ENCODE assay signal across 8 cellular contexts in genomic region chr10:23094786-23095403, GRCh38. TPM values are rescaled to one million over a fixed set of nuclear protein-coding genes. Genes with fewer than 3 reads are reported as not detected.
DNase-seq lines count a peak whose midpoint lies in the region; ATAC-seq and TF ChIP-seq lines count a peak whose summit lies in the region.

No MANE protein-coding gene starts in this region.

- no peak overlapping the region for H2AK5ac ChIP-seq in neuronal stem cell (ENCODE audit: low read depth, low read length)

- H3K9me2 ChIP-seq in OCI-LY1 (ENCODE audit: low read depth, low read length), result no peaks in the 10 kb centered on the region

- H2AFZ ChIP-seq in OCI-LY1 (ENCODE audit: low read length), result no peak overlapping the region
- H2AFZ ChIP-seq in neuronal stem cell (ENCODE audit: low read length), result peak overlapping the region; percentile 87

- intact Hi-C loops in left colon (cut with DNase I, micrococcal nuclease), result no loop called here

- H3K14ac ChIP-seq in neuronal stem cell (ENCODE audit: low read length), result no peak overlapping the region

- POLR2A ChIA-PET in BJ (lab: Charles Lee), result no interaction called here

- no peak overlapping the region for H3K4me2 ChIP-seq in OCI-LY1 (ENCODE audit: low read length)
- H3K4me2 ChIP-seq in neuronal stem cell (ENCODE audit: insufficient read depth, low read length, poor library complexity, severe bottlenecking), result no peak overlapping the region

- DNase-seq in BJ (ENCODE audit: low read depth) (no peak), dermis microvascular lymphatic vessel endothelial cell (ENCODE audit: low read depth in 2 of 2) (peak; percentile 41 to 52), neuronal stem cell (ENCODE audit: low spot score) (no peak), NCI-H524 (lab: John Stamatoyannopoulos, UW) (no peak), left colon (no peak), GDM1 (lab: John Stamatoyannopoulos, UW) (no peak)

- H3K36me3 ChIP-seq in BJ (ENCODE audit: control insufficient read depth, insufficient read depth, low read length) (no peaks in the 10 kb centered on the region), OCI-LY1 (ENCODE audit: insufficient read depth, low read length) (no peaks in the 10 kb centered on the region; the same call in 1 of the 2 replicates), neuronal stem cell (replicated peaks in 1 of 2; ENCODE audit: control insufficient read depth in 2 of 2, insufficient read depth in 2 of 2, low read length in 2 of 2) (no peaks in the 10 kb centered on the region)

- H3K23ac ChIP-seq in neuronal stem cell (ENCODE audit: low read depth, low read length, poor library complexity), result no peak overlapping the region

- no peak overlapping the region for H3K4ac ChIP-seq in neuronal stem cell (ENCODE audit: low read length)

- no peaks in the 10 kb centered on the region for H3K79me2 ChIP-seq in OCI-LY1 (ENCODE audit: insufficient read depth, low read length)

- no peak overlapping the region for H4K8ac ChIP-seq in neuronal stem cell (ENCODE audit: low read depth, low read length)

- H3F3A ChIP-seq in OCI-LY1 (ENCODE audit: insufficient read depth, low read length), result peaks cover 6% of the 10 kb centered on the region; the same call in 1 of the 2 replicates

- no peak overlapping the region for H3K9ac ChIP-seq in OCI-LY1 (ENCODE audit: low read length)
- no peak overlapping the region for H3K9ac ChIP-seq in neuronal stem cell (ENCODE audit: low read depth, low read length, poor library complexity)

- H3K4me1 ChIP-seq in OCI-LY1 (ENCODE audit: insufficient read depth, low read length, severe bottlenecking) (peaks cover 12% of the 10 kb centered on the region), neuronal stem cell (ENCODE audit: control insufficient read depth in 2 of 2, insufficient read depth in 1 of 2, low read depth in 1 of 2, low read length in 2 of 2) (peaks cover 7 to 8% of the 10 kb centered on the region in 2 donors)

- TF ChIP-seq CTCF in BJ (IDR thresholded peaks at IDR 0.05; ENCODE audit: insufficient read depth, low read depth, low read length) (no peak), OCI-LY1 (IDR thresholded peaks at IDR 0.05; ENCODE audit: low read length) (no peak)

- H4K20me1 ChIP-seq in OCI-LY1 (ENCODE audit: insufficient read depth, low read length), result no peaks in the 10 kb centered on the region

- ATAC-seq in HG03460 (IDR thresholded peaks at IDR 0.05; ENCODE audit: unreplicated experiment) (no peak), left colon (no peak)

- no peak overlapping the region for H2BK15ac ChIP-seq in neuronal stem cell (ENCODE audit: low read length)

- H3K27me3 ChIP-seq in BJ (ENCODE audit: control insufficient read depth, insufficient read depth, low read length), result no peaks in the 10 kb centered on the region
- H3K27me3 ChIP-seq in OCI-LY1 (ENCODE audit: insufficient read depth, low read length), result no peaks in the 10 kb centered on the region
- peaks cover 0 to 2% (median 0%) of the 10 kb centered on the region in 3 experiments for H3K27me3 ChIP-seq in neuronal stem cell (ENCODE audit: control insufficient read depth in 3 of 3, insufficient read depth in 3 of 3, low read depth in 1 of 3, low read length in 3 of 3)

- no peak overlapping the region for H2BK120ac ChIP-seq in neuronal stem cell (ENCODE audit: low read depth, low read length)

- CTCF ChIA-PET in BJ (lab: Yijun Ruan, JAX), result no interaction called here

- no peak overlapping the region for H2BK12ac ChIP-seq in neuronal stem cell (ENCODE audit: low read length)

- H2BK5ac ChIP-seq in neuronal stem cell (ENCODE audit: low read length), result no peak overlapping the region

- H3K27ac ChIP-seq in OCI-LY1 (ENCODE audit: low read depth, low read length, poor library complexity, severe bottlenecking) (no peak overlapping the region), neuronal stem cell (replicated peaks; ENCODE audit: low read length) (peak overlapping the region; percentile 2)

- H3K18ac ChIP-seq in neuronal stem cell (ENCODE audit: low read length), result no peak overlapping the region

- peaks cover 5% of the 10 kb centered on the region for H3K79me1 ChIP-seq in neuronal stem cell (ENCODE audit: low read depth, low read length)

- H4K91ac ChIP-seq in neuronal stem cell (ENCODE audit: low read depth, low read length, poor library complexity), result no peak overlapping the region

- H3K4me3 ChIP-seq in BJ (ENCODE audit: low read depth, low read length), result peak overlapping the region; percentile 67
- H3K4me3 ChIP-seq in OCI-LY1 (ENCODE audit: low read depth, low read length, poor library complexity, severe bottlenecking), result peak overlapping the region; percentile 87
- H3K4me3 ChIP-seq in neuronal stem cell (ENCODE audit: low read length in 2 of 2), result no peak overlapping the region

- H3K9me3 ChIP-seq in OCI-LY1 (ENCODE audit: low read length) (no peaks in the 10 kb centered on the region), neuronal stem cell (replicated peaks in 1 of 2; ENCODE audit: control insufficient read depth in 2 of 2, insufficient read depth in 1 of 2, low read depth in 1 of 2, low read length in 2 of 2) (peaks cover 3 to 6% of the 10 kb centered on the region in 2 donors)

- WGBS in neuronal stem cell (ENCODE audit: extremely low coverage in 2 of 2, insufficient read length in 2 of 2, insufficient replicate concordance in 1 of 2), 2 donors, result no CpG with 5 or more reads among the region's 8 CpGs

RNA-seq across cellular contexts. Expression of gene MSRB2, which starts 0.5 kb away (rescaled TPM):
- 46.9 and 48.6 TPM in 2 replicates for polyA plus RNA-seq in BJ (2011; rRNA removed)
- 9.5 and 22.7 TPM in 2 replicates for polyA minus RNA-seq in BJ (2011; rRNA and poly(A)+ RNA removed)
- total RNA-seq in dermis microvascular lymphatic vessel endothelial cell, result 9.0 and 11.1 TPM in 2 replicates
- 18.6 TPM for polyA plus RNA-seq in neuronal stem cell (2013, experiment 1 of 2)
- 18.2 TPM for polyA plus RNA-seq in neuronal stem cell (2013, experiment 2 of 2)
- 10 to 100 TPM; 39.9 to 43.7 TPM for total RNA-seq in left colon

Comparison
In these comparisons a context has a peak if more than half of its experiments do, and no peak if none do; other contexts are left out.
1. DNase-seq: peak in dermis microvascular lymphatic vessel endothelial cell (2 of 2); none in BJ (single experiment), neuronal stem cell (single experiment), NCI-H524 (0 of 2), left colon (0 of 2) and GDM1 (single experiment).
2. H3K4me3 ChIP-seq: peak in BJ (single experiment) and OCI-LY1 (single experiment); none in neuronal stem cell (0 of 2).